19 cellular contexts compared by ENCODE assay signal in the genomic region with DNA sequence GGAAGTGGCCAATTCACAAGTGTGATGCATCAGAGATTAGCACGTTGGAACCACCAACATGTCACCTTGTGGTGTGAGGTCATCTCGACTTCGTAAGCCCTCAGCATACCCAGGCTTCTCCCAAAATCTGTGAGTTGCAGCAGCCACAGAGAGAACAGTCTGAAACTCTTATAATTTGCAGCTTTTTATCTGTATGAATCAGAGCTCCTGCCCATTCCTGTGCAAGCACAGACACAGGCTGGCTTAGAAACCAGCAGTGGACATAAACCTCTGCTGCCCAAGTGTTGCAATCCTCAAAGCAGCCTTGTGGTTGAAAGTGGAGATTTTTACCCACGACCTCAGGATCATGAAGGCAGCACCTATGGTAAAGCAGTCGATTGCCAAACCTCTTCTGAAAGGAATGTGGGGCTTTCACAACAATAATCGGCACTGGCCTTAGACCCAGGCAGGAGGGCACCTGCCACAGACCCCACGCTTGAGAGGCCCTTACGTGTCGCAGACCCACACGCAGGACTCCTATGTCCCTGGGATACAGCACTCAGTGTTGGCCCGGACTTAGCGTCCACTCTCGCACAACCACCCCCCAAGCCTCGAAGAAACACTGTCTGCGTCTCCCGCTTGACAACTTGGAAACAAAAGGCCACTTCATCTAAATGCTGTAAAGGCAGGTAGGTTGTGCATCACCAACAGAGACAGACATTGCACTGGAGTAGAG. TPM values are rescaled to one million over a fixed set of nuclear protein-coding genes. Genes with fewer than 3 reads are reported as not detected.
A peak's percentile ranks its signal among the peaks of the same experiment; 100 is the strongest.
DNase-seq lines count a peak whose midpoint lies in the region; ATAC-seq and TF ChIP-seq lines count a peak whose summit lies in the region.
"Had no signal": no experiment of that assay in that cellular context is flagged by ENCODE, and none has a peak within 500 bp of the region (broad histone marks: within the 10 kb centered on the region; RNA-seq: fewer than 3 reads in every experiment).

No MANE protein-coding gene starts in this region.

- ATAC-seq in left lobe of liver: peak; percentile 15
- ATAC-seq: Panc1; stimulated activated naive B cell treated with anti-CD40 and anti-IgM and Interleukin-4, amounts not matched to agents 10 μg/mL and 1 μg/mL and 100 μg/mL, for 72 hours had no signal

- peak; percentile 86 for DNase-seq in AG09309 (ENCODE audit: low read depth)
- DNase-seq in HuH-7 (ENCODE audit: low spot score): peak; percentile 85
- peak; percentile 69 to 73 for DNase-seq in cardiac fibroblast (ENCODE audit: low read depth in 2 of 2)
- DNase-seq in left lobe of liver (ENCODE audit: low spot score): no peak
- no peak for DNase-seq in GM19240 (ENCODE audit: insufficient read length, low spot score)
- no peak for DNase-seq in stimulated activated CD4-positive, alpha-beta T cell treated with anti-CD3 and anti-CD28 coated beads, Interleukin-2, amount 100 ng/mL, for 48 hours
- DNase-seq in SK-N-DZ (ENCODE audit: low spot score): no peak
- DNase-seq in activated CD4-positive, CD25-positive, alpha-beta regulatory T cell (lab: John Stamatoyannopoulos, UW): no peak
- DNase-seq: activated CD4-positive, alpha-beta T cell treated with anti-CD3 and anti-CD28 coated beads, Interleukin-2, amount 50 U/mL, for 4 hours; activated effector memory CD4-positive, alpha-beta T cell treated with Interleukin-2 at 50 U/mL for 16 hours; NCI-H446; stimulated activated CD4-positive, alpha-beta T cell treated with anti-CD3 and anti-CD28 coated beads, Interleukin-4, amount 100 ng/mL, for 1 hour; stimulated activated naive B cell treated with anti-CD40 and anti-IgM and Interleukin-4, amounts not matched to agents 10 μg/mL and 1 μg/mL and 100 μg/mL, for 72 hours; T-helper 2 cell had no signal

- H3K4me3 ChIP-seq in AG09309 (ENCODE audit: control insufficient read depth, low read depth, low read length): no peak overlapping the region
- H3K4me3 ChIP-seq in cardiac fibroblast (replicated peaks in 1 of 2; ENCODE audit: low read depth in 2 of 2, low read length in 2 of 2): no peak overlapping the region
- H3K4me3 ChIP-seq: BLaER1, prostate gland had no signal

- no peak for TF ChIP-seq CTCF in AG09309 (IDR thresholded peaks at IDR 0.05; ENCODE audit: control insufficient read depth, insufficient read depth, low read depth, low read length, missing control alignments)
- no peak for TF ChIP-seq CTCF in cardiac fibroblast (IDR thresholded peaks at IDR 0.05; ENCODE audit: low read depth, low read length)

RNA-seq across cellular contexts. Expression of gene OSGIN1, which starts 24.5 kb away (rescaled TPM):
- total RNA-seq in left lobe of liver: 89.4 TPM
- 1.2 TPM in 1 of 2 replicates, not detected in the other for polyA plus RNA-seq in SK-N-DZ (2014; cell fraction: cytosol; rRNA removed)
- 0.85 and 1.6 TPM in 2 replicates for polyA plus RNA-seq in SK-N-DZ (2014; cell fraction: nucleus; rRNA removed)

RNA-seq across cellular contexts. Expression of gene MLYCD, which starts 29.6 kb away (rescaled TPM):
- 17.1 TPM for total RNA-seq in left lobe of liver
- polyA plus RNA-seq in SK-N-DZ (2014; cell fraction: cytosol; rRNA removed): 3.0 and 3.6 TPM in 2 replicates
- 5.4 and 5.7 TPM in 2 replicates for polyA plus RNA-seq in SK-N-DZ (2014; cell fraction: nucleus; rRNA removed)

RNA-seq across cellular contexts. Expression of gene NECAB2, which starts 39.5 kb away (rescaled TPM):
- total RNA-seq in left lobe of liver: 12.9 TPM
- 3.7 and 4.3 TPM in 2 replicates for polyA plus RNA-seq in SK-N-DZ (2014; cell fraction: cytosol; rRNA removed)
- 6.9 and 10.0 TPM in 2 replicates for polyA plus RNA-seq in SK-N-DZ (2014; cell fraction: nucleus; rRNA removed)
- total RNA-seq: Daoy had no signal
- polyA plus RNA-seq: esophagus had no signal

Comparison
In these comparisons a context has a peak if more than half of its experiments do, and no peak if none do; other contexts are left out.
1. DNase-seq: peak in AG09309 (single experiment), HuH-7 (single experiment) and cardiac fibroblast (2 of 2); none in left lobe of liver (single experiment), GM19240 (single experiment), stimulated activated CD4-positive, alpha-beta T cell treated with anti-CD3 and anti-CD28 coated beads, Interleukin-2, amount 100 ng/mL, for 48 hours (0 of 2), SK-N-DZ (single experiment) and activated CD4-positive, CD25-positive, alpha-beta regulatory T cell (0 of 4).